1 cellular context compared by ENCODE assay signal in the genomic region with DNA sequence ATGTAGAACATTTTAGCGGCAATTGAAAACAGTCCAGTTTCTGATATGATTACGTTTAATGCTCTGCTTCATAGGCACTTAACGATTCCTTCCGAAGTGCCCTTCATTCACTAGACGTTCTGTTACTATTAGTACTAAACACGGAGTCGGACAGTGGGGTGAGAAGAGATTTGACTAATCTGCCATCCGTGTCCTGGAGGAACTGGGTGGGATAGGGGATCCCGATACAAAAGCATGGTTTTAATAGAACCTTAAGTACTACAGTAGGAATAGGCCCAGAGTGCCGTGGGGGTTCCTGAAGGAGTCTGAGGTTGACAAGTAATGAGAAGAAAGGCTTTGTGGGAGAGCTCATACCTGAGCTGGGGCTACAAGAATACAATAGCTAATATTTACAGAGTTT.
TF ChIP-seq lines count a peak whose summit lies in the region.

No MANE protein-coding gene starts in this region.

TF ChIP-seq in endothelial cell of umbilical vein, 7 proteins besides CTCF, POLR2A, EP300 and RAD21 (continued from another document):
- TF ChIP-seq, protein P1, sequence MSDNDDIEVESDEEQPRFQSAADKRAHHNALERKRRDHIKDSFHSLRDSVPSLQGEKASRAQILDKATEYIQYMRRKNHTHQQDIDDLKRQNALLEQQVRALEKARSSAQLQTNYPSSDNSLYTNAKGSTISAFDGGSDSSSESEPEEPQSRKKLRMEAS (IDR thresholded peaks at IDR 0.05; ENCODE audit: insufficient read depth, insufficient read length) = no peak
- no peak for TF ChIP-seq FOS (IDR thresholded peaks at IDR 0.05; ENCODE audit: borderline replicate concordance, insufficient read depth, low read length)
- TF ChIP-seq POLR2AphosphoS5 (IDR thresholded peaks at IDR 0.05; ENCODE audit: insufficient read depth, low read depth, low read length) = no peak
- TF ChIP-seq EZH2 (IDR thresholded peaks at IDR 0.05; ENCODE audit: borderline replicate concordance, low read depth, low read length, severe bottlenecking) = no peak
- no peak for TF ChIP-seq MYC (IDR thresholded peaks at IDR 0.05; ENCODE audit: low read depth, low read length)
- TF ChIP-seq JUN (IDR thresholded peaks at IDR 0.05; ENCODE audit: borderline replicate concordance, insufficient read depth, insufficient read length, low read depth) = no peak
TF ChIP-seq in endothelial cell of umbilical vein: peak in this region for 0.
